In the genomic region with DNA sequence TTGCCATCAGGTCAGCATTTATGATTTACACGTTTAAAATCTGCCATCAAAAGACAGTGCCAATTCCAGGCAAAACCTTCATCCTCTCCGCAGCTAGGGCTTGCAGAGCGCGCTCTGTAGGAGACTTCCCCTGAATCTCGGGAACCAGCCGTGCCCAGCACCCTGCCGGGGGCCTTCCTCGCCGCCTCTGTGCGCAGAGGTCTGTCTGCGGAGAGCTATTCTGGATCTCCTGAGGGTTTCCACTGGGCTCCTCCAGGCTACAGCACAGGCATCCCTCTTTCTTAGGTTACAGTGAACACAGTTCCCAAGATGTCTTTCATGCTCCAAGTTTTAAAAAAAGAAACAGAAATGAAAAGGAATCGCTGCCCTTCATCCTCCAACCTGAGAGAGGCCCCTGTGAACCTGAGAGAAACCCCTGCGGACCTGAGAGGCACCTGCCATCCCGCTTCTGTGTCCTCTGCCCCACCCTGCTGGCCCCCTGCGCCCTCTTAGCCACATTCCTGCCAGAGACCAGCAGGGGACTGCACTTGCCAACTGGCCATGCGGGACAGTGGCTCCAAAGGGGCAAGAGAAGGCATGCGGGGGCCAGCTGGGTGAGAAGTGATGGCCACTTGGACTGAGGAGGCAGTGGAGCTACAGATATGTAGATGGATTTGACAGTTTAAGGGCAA, we compare ENCODE assay signal across 28 cellular contexts. TPM values are rescaled to one million over a fixed set of nuclear protein-coding genes. Genes with fewer than 3 reads are reported as not detected.
DNase-seq lines count a peak whose midpoint lies in the region; ATAC-seq and TF ChIP-seq lines count a peak whose summit lies in the region.
"Had no signal": no experiment of that assay in that cellular context is flagged by ENCODE, and none has a peak within 500 bp of the region (broad histone marks: within the 10 kb centered on the region; RNA-seq: fewer than 3 reads in every experiment).

No MANE protein-coding gene starts in this region.

- no peak for ATAC-seq in GM21576 (IDR thresholded peaks at IDR 0.05; ENCODE audit: unreplicated experiment)
- ATAC-seq: HCT116, K562 had no signal

- H3K27ac Mint-ChIP-seq in endodermal cell, result no peak overlapping the region
- H3K27ac Mint-ChIP-seq: CD8-positive, alpha-beta memory T cell had no signal

- DNase-seq in NCI-H1092 treated with DMSO at 0.1 percent for 48 hours (lab: John Stamatoyannopoulos, UW) (peak; percentile 53), NCI-H1092 (lab: John Stamatoyannopoulos, UW) (no peak), endodermal cell (peak; percentile 59), osteoblast (ENCODE audit: insufficient read length, low spot score, missing footprints) (peak; percentile 55), DMS79 treated with DMSO at 0.1 percent for 48 hours (lab: John Stamatoyannopoulos, UW) (no peak), amniotic stem cell (lab: John Stamatoyannopoulos, UW) (no peak)
- DNase-seq: ACHN; BE2C; Calu3; CD8-positive, alpha-beta memory T cell; DND-41; GOT3; Kasumi-1; NCI-H1105 treated with DMSO at 0.1 percent for 48 hours; NCI-H2029 treated with DMSO at 0.1 percent for 48 hours; NCI-H446 treated with DMSO at 0.1 percent for 48 hours; SHP77 had no signal

- no peaks in the 10 kb centered on the region for H3K9me3 ChIP-seq in endodermal cell (ENCODE audit: control insufficient read depth, low read length)
- no peaks in the 10 kb centered on the region for H3K9me3 ChIP-seq in osteoblast (ENCODE audit: low read depth, low read length)
- H3K9me3 ChIP-seq: BE2C had no signal

- H3K36me3 ChIP-seq in endodermal cell (ENCODE audit: control insufficient read depth, insufficient read depth, low read length) (no peaks in the 10 kb centered on the region), osteoblast (ENCODE audit: insufficient read depth, low read length) (no peaks in the 10 kb centered on the region)
- H3K36me3 ChIP-seq: BE2C had no signal

- H3K79me2 ChIP-seq in osteoblast (ENCODE audit: insufficient read depth, low read length), result no peaks in the 10 kb centered on the region

- H3K27ac ChIP-seq in endodermal cell (ENCODE audit: low read depth, low read length) (no peak overlapping the region), osteoblast (ENCODE audit: low read depth, low read length) (no peak overlapping the region)
- H3K27ac ChIP-seq: 22Rv1, RWPE1 had no signal

- peaks cover 8% of the 10 kb centered on the region for H3K4me1 Mint-ChIP-seq in endodermal cell

- H3K9me3 Mint-ChIP-seq in endodermal cell, result no peaks in the 10 kb centered on the region
- H3K9me3 Mint-ChIP-seq: CD8-positive, alpha-beta memory T cell had no signal

- peaks cover 28% of the 10 kb centered on the region for H3K27me3 Mint-ChIP-seq in endodermal cell (ENCODE audit: insufficient read depth)

- WGBS in endodermal cell (ENCODE audit: insufficient coverage in 1 of 2, insufficient read length in 1 of 2), 2 experiments, result 69% methylated on average over 15 to 17 of the region's 17 CpGs

- no peak overlapping the region for H2AFZ ChIP-seq in osteoblast (ENCODE audit: low read length)

- H3K9ac ChIP-seq in endodermal cell (ENCODE audit: extremely low read depth, low read length, poor library complexity, severe bottlenecking), result no peak overlapping the region

- H4K20me1 ChIP-seq in osteoblast (ENCODE audit: insufficient read depth, low read length), result no peaks in the 10 kb centered on the region

- no peak for TF ChIP-seq RAD21 in Ishikawa (IDR thresholded peaks at IDR 0.05; ENCODE audit: low read depth)

- TF ChIP-seq EP300 in Ishikawa (IDR thresholded peaks at IDR 0.05; ENCODE audit: borderline replicate concordance), result peak; percentile 89

- no peak for TF ChIP-seq CTCF in endodermal cell (conservative IDR thresholded peaks at IDR 0.05)
- no peak for TF ChIP-seq CTCF in osteoblast (IDR thresholded peaks at IDR 0.05; ENCODE audit: extremely low read depth, low read depth, low read length)

- no peak overlapping the region for H3K4me3 Mint-ChIP-seq in endodermal cell
- H3K4me3 Mint-ChIP-seq: CD14-positive monocyte had no signal

- H3K4me1 ChIP-seq in endodermal cell (ENCODE audit: control insufficient read depth, insufficient read depth, low read length), result no peaks in the 10 kb centered on the region
- H3K4me1 ChIP-seq in osteoblast (ENCODE audit: insufficient read depth, low read length), result no peaks in the 10 kb centered on the region
- H3K4me1 ChIP-seq: BE2C had no signal

- H3K27me3 ChIP-seq in endodermal cell (ENCODE audit: control insufficient read depth, insufficient read depth, low read length, poor library complexity, severe bottlenecking), result no peaks in the 10 kb centered on the region
- H3K27me3 ChIP-seq in osteoblast (ENCODE audit: insufficient read depth, low read length), result peaks cover 9% of the 10 kb centered on the region
- H3K27me3 ChIP-seq: BE2C had no signal

- H3K36me3 Mint-ChIP-seq in endodermal cell (ENCODE audit: low read depth), result no peaks in the 10 kb centered on the region
- H3K36me3 Mint-ChIP-seq: CD14-positive monocyte; CD8-positive, alpha-beta memory T cell had no signal

- H3K4me3 ChIP-seq in endodermal cell (ENCODE audit: low read length) (no peak overlapping the region), osteoblast (ENCODE audit: insufficient read depth, low read length) (no peak overlapping the region)
- H3K4me3 ChIP-seq: K562 had no signal

- H3K4me2 ChIP-seq in osteoblast (ENCODE audit: insufficient read depth, low read length), result no peak overlapping the region

TF ChIP-seq in Ishikawa, 13 proteins besides CTCF, POLR2A, EP300 and RAD21:
- TF ChIP-seq TAF1 (IDR thresholded peaks at IDR 0.05; ENCODE audit: low read depth) (0 out of 2 replicates have a peak, but pooled peaks have one; percentile 18), USF1 (IDR thresholded peaks at IDR 0.05) (no peak), ZBTB7A (IDR thresholded peaks at IDR 0.05; ENCODE audit: low read depth) (peak; percentile 52; the same call in 1 of the 2 replicates), NFIC (IDR thresholded peaks at IDR 0.05) (peak; percentile 84), TCF12 (IDR thresholded peaks at IDR 0.05; ENCODE audit: low read depth) (peak; percentile 91), CEBPB (IDR thresholded peaks at IDR 0.05) (no peak), FOXM1 (IDR thresholded peaks at IDR 0.05; ENCODE audit: borderline replicate concordance, low read depth) (peak; percentile 77; the same call in 1 of the 2 replicates), TEAD4 (IDR thresholded peaks at IDR 0.05) (peak; percentile 87)

RNA-seq across cellular contexts. Expression of gene TP53AIP1, which starts 16.1 kb away (rescaled TPM):
- total RNA-seq in endodermal cell (not detected), osteoblast (under 0.01 TPM in 1 of 2 replicates, not detected in the other)
- not detected for polyA plus RNA-seq in endodermal cell (2013, experiment 1 of 2)
- 0.12 TPM for polyA plus RNA-seq in endodermal cell (2013, experiment 2 of 2)
- total RNA-seq: CD8-positive, alpha-beta memory T cell; K562; M059J; OCI-LY7 had no signal
- polyA plus RNA-seq: CD14-positive monocyte; CD8-positive, alpha-beta memory T cell; K562 had no signal

RNA-seq across cellular contexts. Expression of gene KCNJ5, which starts 35.4 kb away (rescaled TPM):
- total RNA-seq in endodermal cell (1 to 10 TPM in 1 of 2 donors, under 1 TPM in 1; 0.60 to 1.1 TPM), osteoblast (0.29 and 0.36 TPM in 2 replicates)
- 0.64 TPM for polyA plus RNA-seq in endodermal cell (2013, experiment 1 of 2)
- 1.2 TPM for polyA plus RNA-seq in endodermal cell (2013, experiment 2 of 2)
- total RNA-seq: Calu3, HT-29, M059J, OCI-LY7 had no signal
- polyA plus RNA-seq: CD14-positive monocyte; CD8-positive, alpha-beta memory T cell; K562 had no signal

RNA-seq across cellular contexts. Expression of gene KCNJ1, which starts 59.5 kb away (rescaled TPM):
- total RNA-seq in endodermal cell (not detected), osteoblast (not detected in 2 replicates)
- 0.36 TPM for polyA plus RNA-seq in endodermal cell (2013, experiment 1 of 2)
- polyA plus RNA-seq in endodermal cell (2013, experiment 2 of 2), result not detected
- total RNA-seq: Calu3; CD8-positive, alpha-beta memory T cell; HT-29; K562; M059J; SK-MEL-5 had no signal
- polyA plus RNA-seq: CD8-positive, alpha-beta memory T cell; K562 had no signal

Comparison
In these comparisons a context has a peak if more than half of its experiments do, and no peak if none do; other contexts are left out.
1. DNase-seq: peak in NCI-H1092 treated with DMSO at 0.1 percent for 48 hours (single experiment), endodermal cell (single experiment) and osteoblast (single experiment); none in NCI-H1092 (single experiment), DMS79 treated with DMSO at 0.1 percent for 48 hours (single experiment) and amniotic stem cell (single experiment).